In genomic region chr17:80872011-80872929, GRCh38 we compare ENCODE assay signal across 1 cellular context.
TF ChIP-seq lines count a peak whose summit lies in the region.

No MANE protein-coding gene starts in this region.

TF ChIP-seq in GM23338, 12 proteins besides CTCF, POLR2A, EP300 and RAD21 (continued from another document):
- TF ChIP-seq, protein P1, sequence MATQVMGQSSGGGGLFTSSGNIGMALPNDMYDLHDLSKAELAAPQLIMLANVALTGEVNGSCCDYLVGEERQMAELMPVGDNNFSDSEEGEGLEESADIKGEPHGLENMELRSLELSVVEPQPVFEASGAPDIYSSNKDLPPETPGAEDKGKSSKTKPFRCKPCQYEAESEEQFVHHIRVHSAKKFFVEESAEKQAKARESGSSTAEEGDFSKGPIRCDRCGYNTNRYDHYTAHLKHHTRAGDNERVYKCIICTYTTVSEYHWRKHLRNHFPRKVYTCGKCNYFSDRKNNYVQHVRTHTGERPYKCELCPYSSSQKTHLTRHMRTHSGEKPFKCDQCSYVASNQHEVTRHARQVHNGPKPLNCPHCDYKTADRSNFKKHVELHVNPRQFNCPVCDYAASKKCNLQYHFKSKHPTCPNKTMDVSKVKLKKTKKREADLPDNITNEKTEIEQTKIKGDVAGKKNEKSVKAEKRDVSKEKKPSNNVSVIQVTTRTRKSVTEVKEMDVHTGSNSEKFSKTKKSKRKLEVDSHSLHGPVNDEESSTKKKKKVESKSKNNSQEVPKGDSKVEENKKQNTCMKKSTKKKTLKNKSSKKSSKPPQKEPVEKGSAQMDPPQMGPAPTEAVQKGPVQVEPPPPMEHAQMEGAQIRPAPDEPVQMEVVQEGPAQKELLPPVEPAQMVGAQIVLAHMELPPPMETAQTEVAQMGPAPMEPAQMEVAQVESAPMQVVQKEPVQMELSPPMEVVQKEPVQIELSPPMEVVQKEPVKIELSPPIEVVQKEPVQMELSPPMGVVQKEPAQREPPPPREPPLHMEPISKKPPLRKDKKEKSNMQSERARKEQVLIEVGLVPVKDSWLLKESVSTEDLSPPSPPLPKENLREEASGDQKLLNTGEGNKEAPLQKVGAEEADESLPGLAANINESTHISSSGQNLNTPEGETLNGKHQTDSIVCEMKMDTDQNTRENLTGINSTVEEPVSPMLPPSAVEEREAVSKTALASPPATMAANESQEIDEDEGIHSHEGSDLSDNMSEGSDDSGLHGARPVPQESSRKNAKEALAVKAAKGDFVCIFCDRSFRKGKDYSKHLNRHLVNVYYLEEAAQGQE (IDR thresholded peaks at IDR 0.05; ENCODE audit: unreplicated experiment) = no peak
- TF ChIP-seq NANOG (IDR thresholded peaks at IDR 0.05; ENCODE audit: borderline replicate concordance) (no peak), ZNF331 (CRISPR knock-in tag; IDR thresholded peaks at IDR 0.05; ENCODE audit: low read depth) (no peak), ETS1 (IDR thresholded peaks at IDR 0.05) (no peak), EZH2 (IDR thresholded peaks at IDR 0.05; ENCODE audit: low read depth, unreplicated experiment) (no peak), JUNB (IDR thresholded peaks at IDR 0.05; ENCODE audit: unreplicated experiment) (no peak)
